ENCODE assay signal across 20 cellular contexts in genomic region chr14:39423793-39424192, GRCh38.
"Had no signal": no experiment of that assay in that cellular context is flagged by ENCODE, and none has a peak within 500 bp of the region (broad histone marks: within the 10 kb centered on the region; RNA-seq: fewer than 3 reads in every experiment).

No MANE protein-coding gene starts in this region.

- H3K27me3 ChIP-seq: esophagus muscularis mucosa, hepatocyte, ovary had no signal

- H3K27ac ChIP-seq: esophagus muscularis mucosa, hepatocyte, ovary had no signal

- H3K27me3 Mint-ChIP-seq: activated CD4-positive, alpha-beta memory T cell treated with anti-CD3 and anti-CD28 coated beads, Interleukin-2, amount 10 ng/mL, durations not matched to agents 7 days and 5 days; memory B cell; naive thymus-derived CD4-positive, alpha-beta T cell; T-cell had no signal

- H3K27ac Mint-ChIP-seq: activated CD4-positive, alpha-beta memory T cell treated with anti-CD3 and anti-CD28 coated beads, Interleukin-2, amount 10 ng/mL, durations not matched to agents 7 days and 5 days; memory B cell; T-cell had no signal

- FAIRE-seq: colon, urothelium cell line had no signal

- H3K4me3 Mint-ChIP-seq: activated CD4-positive, alpha-beta memory T cell treated with anti-CD3 and anti-CD28 coated beads, Interleukin-2, amount 10 ng/mL, durations not matched to agents 7 days and 5 days; memory B cell; T-cell had no signal

- ATAC-seq: left lobe of liver; mucosa of descending colon; naive thymus-derived CD4-positive, alpha-beta T cell; T-cell had no signal

- H3K4me3 ChIP-seq: esophagus muscularis mucosa, hepatocyte, mucosa of descending colon, ovary had no signal

- H3K4me2 ChIP-seq: hepatocyte had no signal

- H3K9me3 ChIP-seq: esophagus muscularis mucosa, mucosa of descending colon, ovary had no signal

- H2AFZ ChIP-seq: hepatocyte had no signal

- H3K9me3 Mint-ChIP-seq: memory B cell, T-cell had no signal

- H3K36me3 ChIP-seq: esophagus muscularis mucosa, ovary had no signal

- DNase-seq: activated CD4-positive, alpha-beta memory T cell treated with anti-CD3 and anti-CD28 coated beads, Interleukin-2, amount 10 ng/mL, durations not matched to agents 7 days and 5 days; activated CD4-positive, CD25-positive, alpha-beta regulatory T cell treated with anti-CD3 and anti-CD28 coated beads, Interleukin-2, amount 50 U/mL, for 72 hours; activated CD8-positive, alpha-beta memory T cell treated with anti-CD3 and anti-CD28 coated beads, Interleukin-2, amount 50 U/mL, for 4 hours; activated naive CD4-positive, alpha-beta T cell; activated T-cell treated with anti-CD3 and anti-CD28 coated beads, Interleukin-2, amount 50 U/mL, for 48 hours; caudate nucleus; islet precursor cell; mucosa of descending colon; naive thymus-derived CD4-positive, alpha-beta T cell; ovary; stimulated activated CD4-positive, alpha-beta T cell treated with anti-CD3 and anti-CD28 coated beads, Interleukin-12 subunit alpha, Interleukin-12 subunit beta, amount 100 ng/mL, for 4 hours; stimulated activated CD4-positive, alpha-beta T cell treated with anti-CD3 and anti-CD28 coated beads, Interleukin-2, amount 100 ng/mL, for 24 hours; T-cell; T1000 had no signal
